Comparison of ENCODE assay signal across 8 cellular contexts in the genomic region with DNA sequence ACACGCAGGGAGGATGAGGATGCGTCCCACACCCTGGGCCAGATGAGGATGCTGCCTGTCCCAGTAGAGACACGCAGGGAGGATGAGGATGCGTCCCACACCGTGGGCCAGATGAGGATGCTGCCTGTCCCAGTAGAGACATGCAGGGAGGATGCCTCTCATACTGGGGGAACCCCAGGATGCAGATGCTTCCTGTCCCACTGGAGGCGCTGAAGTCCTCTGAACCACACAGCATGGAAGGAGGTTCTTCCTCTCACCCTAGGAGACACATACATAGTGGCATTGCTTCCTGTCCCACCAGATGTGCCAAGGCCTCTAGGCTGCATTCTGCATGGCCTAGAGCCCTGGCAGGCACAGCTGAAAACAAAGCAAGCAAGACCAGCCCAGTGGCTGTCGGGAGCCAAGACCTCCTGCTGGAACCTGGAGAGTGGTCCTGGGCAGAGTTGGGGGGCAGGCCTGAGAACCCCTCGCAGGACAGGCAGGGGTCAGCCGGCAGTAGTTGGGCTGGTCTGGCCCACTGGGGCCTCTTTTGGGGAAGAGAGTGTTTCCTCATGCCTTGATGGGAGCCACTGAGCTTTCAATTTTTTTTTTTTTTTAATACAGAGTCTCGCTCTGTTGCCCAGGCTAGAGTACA. TPM values are rescaled to one million over a fixed set of nuclear protein-coding genes. Genes with fewer than 3 reads are reported as not detected.
A peak's percentile ranks its signal among the peaks of the same experiment; 100 is the strongest.
DNase-seq lines count a peak whose midpoint lies in the region; ATAC-seq and TF ChIP-seq lines count a peak whose summit lies in the region.

No MANE protein-coding gene starts in this region.

- H3K9me3 ChIP-seq in HEK293 (ENCODE audit: control insufficient read depth, insufficient read depth, low read depth, low read length): no peaks in the 10 kb centered on the region

- no peak for ATAC-seq in HG02610 (IDR thresholded peaks at IDR 0.05; ENCODE audit: unreplicated experiment)
- ATAC-seq in HG02798 (IDR thresholded peaks at IDR 0.05; ENCODE audit: poor library complexity, unreplicated experiment): no peak

- H3K4me1 Mint-ChIP-seq in neural crest cell: peaks cover 24% of the 10 kb centered on the region

- POLR2A ChIA-PET in HEK293 (lab: Yijun Ruan, JAX) (interaction anchor here (0.6 to 1.4 kb wide), 2 partner anchors 10 to 229 kb away, joined by 3 to 4 read pairs; no protein-coding TSS in a partner anchor), RWPE1 (lab: Yijun Ruan, JAX; ENCODE audit: low non-redundant PET) (no interaction called here)

- no peaks in the 10 kb centered on the region for H3K9me3 Mint-ChIP-seq in neural crest cell

- H3K4me3 ChIP-seq in HEK293 (ENCODE audit: low read depth, low read length) (no peak overlapping the region), cardiac fibroblast (replicated peaks in 1 of 2; ENCODE audit: low read depth in 2 of 2, low read length in 2 of 2) (no peak overlapping the region)

- H3K27me3 Mint-ChIP-seq in neural crest cell (ENCODE audit: low read depth): no peaks in the 10 kb centered on the region

- H3K36me3 ChIP-seq in HEK293 (ENCODE audit: control insufficient read depth in 2 of 2, insufficient read depth in 1 of 2, low read length in 2 of 2): no peaks in the 10 kb centered on the region

- peak; percentile 37 to 42 for DNase-seq in SHP77 (lab: John Stamatoyannopoulos, UW)
- no peak for DNase-seq in SHP77 treated with DMSO at 0.1 percent for 48 hours (lab: John Stamatoyannopoulos, UW)
- peak; percentile 44 for DNase-seq in RWPE1 (ENCODE audit: low spot score)
- DNase-seq in cardiac fibroblast (ENCODE audit: low read depth in 2 of 2): peak; percentile 51 to 54
- no peak for DNase-seq in neural crest cell (ENCODE audit: low read depth, low spot score)

- H3K4me3 Mint-ChIP-seq in neural crest cell: no peak overlapping the region

- H3K27ac ChIP-seq in HEK293 (ENCODE audit: extremely low read depth, low read depth, low read length) (no peak overlapping the region), RWPE1 (no peak overlapping the region; the same call in 1 of the 2 replicates)

- peaks cover 6% of the 10 kb centered on the region; the same call in 1 of the 2 replicates for H3K4me1 ChIP-seq in HEK293 (ENCODE audit: control insufficient read depth, insufficient read depth, low read length)

- no peak overlapping the region for H3K27ac Mint-ChIP-seq in neural crest cell (ENCODE audit: unreplicated experiment)

- no peaks in the 10 kb centered on the region for H3K36me3 Mint-ChIP-seq in neural crest cell (ENCODE audit: low read depth)

- CTCF ChIA-PET in HEK293 (lab: Yijun Ruan, JAX) (interaction anchor here (0.6 to 9.6 kb wide), 25 partner anchors 10 to 1172 kb away, joined by 3 to 193 read pairs (median 7); partner anchors contain the start of genes FXYD1 and LGI4), RWPE1 (lab: Yijun Ruan, JAX) (interaction anchor here (0.7 to 1.5 kb wide), 3 partner anchors 9 to 84 kb away, joined by 3 to 4 read pairs (median 3); no protein-coding TSS in a partner anchor)

- TF ChIP-seq CTCF in HEK293 (tag by site-specific recombination; IDR thresholded peaks at IDR 0.05): peak; percentile 60
- TF ChIP-seq CTCF in RWPE1 (conservative IDR thresholded peaks at IDR 0.05; ENCODE audit: low read depth): peak; percentile 23
- TF ChIP-seq CTCF in cardiac fibroblast (IDR thresholded peaks at IDR 0.05; ENCODE audit: low read depth, low read length): peak; percentile 51
- peak; percentile 38 for TF ChIP-seq CTCF in neural crest cell (conservative IDR thresholded peaks at IDR 0.05)

TF ChIP-seq in HEK293, 187 proteins besides CTCF, POLR2A, EP300 and RAD21:
- TF ChIP-seq ZNF600 (tag by site-specific recombination; IDR thresholded peaks at IDR 0.05) (no peak), ZBTB20 (tag by site-specific recombination; IDR thresholded peaks at IDR 0.05) (no peak), EGR2 (tag by site-specific recombination; IDR thresholded peaks at IDR 0.05; ENCODE audit: low read depth) (no peak), ZIC2 (tag by site-specific recombination; IDR thresholded peaks at IDR 0.05) (peak; percentile 30; the same call in 1 of the 2 replicates), ZNF658 (tag by site-specific recombination; IDR thresholded peaks at IDR 0.05) (no peak)

RNA-seq across cellular contexts. Expression of gene HPN, which starts 4.3 kb away (rescaled TPM):
- 0.26 and 0.27 TPM in 2 replicates for total RNA-seq in neural crest cell

RNA-seq across cellular contexts. Expression of gene SCN1B, which starts 15.5 kb away (rescaled TPM):
- total RNA-seq in neural crest cell: 1.7 and 1.9 TPM in 2 replicates

RNA-seq across cellular contexts. Expression of gene GRAMD1A, which starts 45.7 kb away (rescaled TPM):
- 100 and 103 TPM in 2 replicates for total RNA-seq in neural crest cell

Comparison
In these comparisons a context has a peak if more than half of its experiments do, and no peak if none do; other contexts are left out.
1. DNase-seq: peak in SHP77 (2 of 2), RWPE1 (single experiment) and cardiac fibroblast (2 of 2); none in SHP77 treated with DMSO at 0.1 percent for 48 hours (single experiment) and neural crest cell (single experiment).
2. Peak in every context shown above with its lines, with median percentiles within 50 percentile points of each other: CTCF ChIP-seq.